Comparison of ENCODE assay signal across 23 cellular contexts in genomic region chr11:82846037-82846383, GRCh38. TPM values are rescaled to one million over a fixed set of nuclear protein-coding genes. Genes with fewer than 3 reads are reported as not detected.
A peak's percentile ranks its signal among the peaks of the same experiment; 100 is the strongest.
DNase-seq lines count a peak whose midpoint lies in the region; ATAC-seq, FAIRE-seq and TF ChIP-seq lines count a peak whose summit lies in the region.
"Had no signal": no experiment of that assay in that cellular context is flagged by ENCODE, and none has a peak within 500 bp of the region (broad histone marks: within the 10 kb centered on the region; RNA-seq: fewer than 3 reads in every experiment).

No MANE protein-coding gene starts in this region.

- H3K27me3 Mint-ChIP-seq in T-helper 17 cell (no peaks in the 10 kb centered on the region), chondrocyte (ENCODE audit: low read depth) (no peaks in the 10 kb centered on the region), neural crest cell (ENCODE audit: low read depth) (no peaks in the 10 kb centered on the region)
- H3K27me3 Mint-ChIP-seq: activated CD8-positive, alpha-beta T cell treated with anti-CD3 and anti-CD28 coated beads for 36 hours; activated T-cell treated with anti-CD3 and anti-CD28 coated beads, Interleukin-2, amount 50 U/mL, for 24 hours; stimulated activated naive B cell treated with anti-CD40 and anti-IgM and Interleukin-4, amounts not matched to agents 10 μg/mL and 1 μg/mL and 100 μg/mL, for 72 hours had no signal

- no peak overlapping the region for H3K4me3 Mint-ChIP-seq in T-helper 17 cell
- H3K4me3 Mint-ChIP-seq in chondrocyte (ENCODE audit: unreplicated experiment): no peak overlapping the region
- H3K4me3 Mint-ChIP-seq in neural crest cell: peak overlapping the region; percentile 2
- H3K4me3 Mint-ChIP-seq: activated CD8-positive, alpha-beta T cell treated with anti-CD3 and anti-CD28 coated beads for 36 hours; activated naive CD4-positive, alpha-beta T cell treated with anti-CD3 and anti-CD28 coated beads for 36 hours; activated T-cell treated with anti-CD3 and anti-CD28 coated beads, Interleukin-2, amount 50 U/mL, for 24 hours; stimulated activated naive B cell treated with anti-CD40 and anti-IgM and Interleukin-4, amounts not matched to agents 10 μg/mL and 1 μg/mL and 100 μg/mL, for 72 hours; T-helper 1 cell treated with Interleukin-12 subunit alpha and Interleukin-12 subunit beta and Interleukin-4 antibody, amounts not matched to agents 30 μg/mL and 1 μg/mL, for 36 hours had no signal

- H3K9me3 Mint-ChIP-seq in chondrocyte (ENCODE audit: low read depth): no peaks in the 10 kb centered on the region
- H3K9me3 Mint-ChIP-seq in neural crest cell: no peaks in the 10 kb centered on the region
- H3K9me3 Mint-ChIP-seq: activated CD8-positive, alpha-beta T cell treated with anti-CD3 and anti-CD28 coated beads for 36 hours; activated naive CD4-positive, alpha-beta T cell treated with anti-CD3 and anti-CD28 coated beads for 36 hours; activated T-cell treated with anti-CD3 and anti-CD28 coated beads, Interleukin-2, amount 50 U/mL, for 24 hours; stimulated activated naive B cell treated with anti-CD40 and anti-IgM and Interleukin-4, amounts not matched to agents 10 μg/mL and 1 μg/mL and 100 μg/mL, for 72 hours; T-helper 1 cell treated with Interleukin-12 subunit alpha and Interleukin-12 subunit beta and Interleukin-4 antibody, amounts not matched to agents 30 μg/mL and 1 μg/mL, for 36 hours had no signal

- no peak for FAIRE-seq in D721Med (lab: Jason Lieb, UNC)
- FAIRE-seq: endothelial cell of umbilical vein, islet of Langerhans had no signal

- ATAC-seq in T-helper 17 cell: no peak
- ATAC-seq in GM21528 (IDR thresholded peaks at IDR 0.05; ENCODE audit: low FRiP score, unreplicated experiment): no peak
- ATAC-seq: activated CD8-positive, alpha-beta T cell treated with anti-CD3 and anti-CD28 coated beads for 36 hours; lower lobe of right lung; stimulated activated naive B cell treated with anti-CD40 and anti-IgM and Interleukin-4, amounts not matched to agents 10 μg/mL and 1 μg/mL and 100 μg/mL, for 72 hours had no signal

- in situ Hi-C loops in G401 (cut with HindIII; ENCODE audit: low sequenced_read_pairs): no loop called here

- no peak for TF ChIP-seq CTCF in chondrocyte (IDR thresholded peaks at IDR 0.05)
- no peak for TF ChIP-seq CTCF in neural crest cell (conservative IDR thresholded peaks at IDR 0.05)
- TF ChIP-seq CTCF in D721Med (IDR thresholded peaks at IDR 0.05; ENCODE audit: insufficient read depth, missing control alignments): no peak

- H3K9me3 ChIP-seq in T-helper 17 cell (ENCODE audit: control insufficient read depth, low read length, poor library complexity, severe bottlenecking): no peaks in the 10 kb centered on the region
- H3K9me3 ChIP-seq: lower lobe of right lung, sigmoid colon, tibial artery had no signal

- H3K36me3 Mint-ChIP-seq in T-helper 17 cell (ENCODE audit: low read depth): peaks cover 9% of the 10 kb centered on the region
- peaks cover 6% of the 10 kb centered on the region for H3K36me3 Mint-ChIP-seq in chondrocyte (ENCODE audit: low read depth)
- H3K36me3 Mint-ChIP-seq in neural crest cell (ENCODE audit: low read depth): peaks cover 2% of the 10 kb centered on the region

- no peaks in the 10 kb centered on the region; the same call in none of the 2 replicates for H3K36me3 ChIP-seq in H7 (replicated peaks; ENCODE audit: control insufficient read depth, insufficient read depth, low read length)

- DNase-seq in H7 (peak; percentile 21), T-helper 17 cell (no peak), chondrocyte (ENCODE audit: low spot score) (no peak), neural crest cell (ENCODE audit: low read depth, low spot score) (no peak), G401 (ENCODE audit: low spot score) (no peak), D721Med (ENCODE audit: insufficient read length, low spot score) (no peak), inferior parietal cortex (ENCODE audit: extremely low spot score) (no peak)
- DNase-seq: activated CD4-positive, CD25-positive, alpha-beta regulatory T cell; activated CD8-positive, alpha-beta T cell treated with anti-CD3 and anti-CD28 coated beads for 36 hours; activated naive CD4-positive, alpha-beta T cell treated with anti-CD3 and anti-CD28 coated beads for 36 hours; activated T-cell treated with anti-CD3 and anti-CD28 coated beads, Interleukin-2, amount 50 U/mL, for 24 hours; cerebellar nuclear complex; lower lobe of right lung; MM.1S; NCI-H187 treated with DMSO at 0.1 percent for 48 hours; NCI-H226; sigmoid colon; stimulated activated naive B cell treated with anti-CD40 and anti-IgM and Interleukin-4, amounts not matched to agents 10 μg/mL and 1 μg/mL and 100 μg/mL, for 72 hours; tibial artery had no signal

- H3K4me1 Mint-ChIP-seq in T-helper 17 cell (peaks cover 9% of the 10 kb centered on the region), chondrocyte (ENCODE audit: low read depth) (peaks cover 7% of the 10 kb centered on the region), neural crest cell (peaks cover 37% of the 10 kb centered on the region)

- H3K27me3 ChIP-seq in H7 (ENCODE audit: control insufficient read depth, insufficient read depth, low read length): no peaks in the 10 kb centered on the region
- H3K27me3 ChIP-seq: sigmoid colon, tibial artery had no signal

- no peak overlapping the region for H3K4me3 ChIP-seq in H7 (ENCODE audit: insufficient read depth, low read depth, low read length)
- H3K4me3 ChIP-seq: lower lobe of right lung, sigmoid colon, tibial artery had no signal

- H3K27ac Mint-ChIP-seq in T-helper 17 cell (peak overlapping the region; percentile 57), chondrocyte (ENCODE audit: unreplicated experiment) (peak overlapping the region; percentile 60), neural crest cell (ENCODE audit: unreplicated experiment) (peak overlapping the region; percentile 7)
- H3K27ac Mint-ChIP-seq: activated CD8-positive, alpha-beta T cell treated with anti-CD3 and anti-CD28 coated beads for 36 hours; activated naive CD4-positive, alpha-beta T cell treated with anti-CD3 and anti-CD28 coated beads for 36 hours; activated T-cell treated with anti-CD3 and anti-CD28 coated beads, Interleukin-2, amount 50 U/mL, for 24 hours; stimulated activated naive B cell treated with anti-CD40 and anti-IgM and Interleukin-4, amounts not matched to agents 10 μg/mL and 1 μg/mL and 100 μg/mL, for 72 hours; T-helper 1 cell treated with Interleukin-12 subunit alpha and Interleukin-12 subunit beta and Interleukin-4 antibody, amounts not matched to agents 30 μg/mL and 1 μg/mL, for 36 hours had no signal

RNA-seq across cellular contexts. Expression of gene PRCP, which starts 54.2 kb away (rescaled TPM):
- 46.4 and 49.9 TPM in 2 replicates for total RNA-seq in H7 (2014; rRNA removed; shearing (Covaris generic))
- total RNA-seq in T-helper 17 cell: 10 to 100 TPM; 23.0 to 28.7 TPM
- 51.2 to 58.9 TPM (median 56.6 TPM) in 3 replicates for total RNA-seq in chondrocyte
- 57.7 and 59.8 TPM in 2 replicates for total RNA-seq in neural crest cell
- total RNA-seq in G401 (2014; rRNA removed; shearing (Covaris generic)): 34.6 and 49.1 TPM in 2 replicates

RNA-seq across cellular contexts. Expression of gene DDIAS, which starts 55.5 kb away (rescaled TPM):
- total RNA-seq in H7 (2014; rRNA removed; shearing (Covaris generic)): 29.4 and 37.3 TPM in 2 replicates
- total RNA-seq in T-helper 17 cell: under 1 TPM; 0.47 to 0.52 TPM
- 1.2 to 3.5 TPM (median 1.8 TPM) in 3 replicates for total RNA-seq in chondrocyte
- total RNA-seq in neural crest cell: 22.1 and 23.2 TPM in 2 replicates
- 13.4 and 14.7 TPM in 2 replicates for total RNA-seq in G401 (2014; rRNA removed; shearing (Covaris generic))

Comparison
In these comparisons a context has a peak if more than half of its experiments do, and no peak if none do; other contexts are left out.
1. H3K27ac Mint-ChIP-seq: peak in every context shown above with its lines; median percentile 60 in chondrocyte; 57 in T-helper 17 cell; 7 in neural crest cell.